In the genomic region with DNA sequence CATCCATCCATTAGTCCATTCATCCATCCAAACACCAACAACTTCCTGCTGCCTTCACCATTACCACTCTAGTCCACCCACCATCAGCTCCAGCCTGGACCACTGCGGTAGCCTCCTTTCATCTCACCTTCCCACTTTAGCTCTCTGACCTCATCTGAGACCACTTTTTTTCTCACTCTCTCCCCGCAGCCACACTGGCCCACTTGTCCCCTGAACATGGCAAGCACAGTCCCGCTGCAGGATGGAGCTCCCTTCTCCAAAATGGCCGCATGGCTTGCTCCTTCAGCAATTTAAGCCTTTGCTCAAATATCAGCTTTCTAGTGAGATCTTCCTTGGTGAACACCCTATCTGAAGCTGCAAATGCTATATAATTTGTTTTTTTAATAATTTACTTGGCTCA, we compare ENCODE assay signal across 18 cellular contexts. TPM values are rescaled to one million over a fixed set of nuclear protein-coding genes. Genes with fewer than 3 reads are reported as not detected.
DNase-seq lines count a peak whose midpoint lies in the region; TF ChIP-seq lines count a peak whose summit lies in the region.
"Had no signal": no experiment of that assay in that cellular context is flagged by ENCODE, and none has a peak within 500 bp of the region (broad histone marks: within the 10 kb centered on the region; RNA-seq: fewer than 3 reads in every experiment).

No MANE protein-coding gene starts in this region.

- BruUV-seq in A673 (replicated peaks; lab: Mats Ljungman, UMichigan), result no TSS peak

- TF ChIP-seq EP300 in suprapubic skin (IDR thresholded peaks at IDR 0.05), result no peak

- H3K4me3 ChIP-seq in suprapubic skin (no peak overlapping the region), A673 (ENCODE audit: low read depth, low read length, poor library complexity, severe bottlenecking) (no peak overlapping the region)

- H3K4me1 ChIP-seq in suprapubic skin (no peaks in the 10 kb centered on the region), A673 (ENCODE audit: insufficient read depth, low read length, poor library complexity, severe bottlenecking) (no peaks in the 10 kb centered on the region)

- peak; percentile 13 for DNase-seq in activated CD8-positive, alpha-beta memory T cell treated with anti-CD3 and anti-CD28 coated beads for 24 hours
- no peak for DNase-seq in activated CD8-positive, alpha-beta memory T cell treated with anti-CD3 and anti-CD28 coated beads, Interleukin-2, amount 50 U/mL, for 4 hours
- peak; percentile 4 for DNase-seq in GM10266 (ENCODE audit: extremely low spot score)
- peak; percentile 1 for DNase-seq in iPS-NIHi11 (ENCODE audit: low spot score)
- peak; percentile 46 to 66 for DNase-seq in suprapubic skin (ENCODE audit: low spot score in 2 of 2)
- DNase-seq in stimulated activated CD4-positive, alpha-beta T cell treated with anti-CD3 and anti-CD28 coated beads, Interleukin-1b, Interleukin-23, amount 100 ng/mL, for 48 hours, result no peak
- DNase-seq in A673 (ENCODE audit: low spot score), result no peak
- no peak for DNase-seq in midbrain (lab: John Stamatoyannopoulos, UW)
- DNase-seq: C1 segment of cervical spinal cord; CD8-positive, alpha-beta memory T cell; DMS79 treated with DMSO at 0.1 percent for 48 hours; MV-4-11; NCI-H187; NCI-H2107; NCI-H510A; SHP77 treated with DMSO at 0.1 percent for 48 hours had no signal

- WGBS in suprapubic skin, result 49% methylated on average over 4 of the region's 4 CpGs

- no peak for TF ChIP-seq CTCF in GM10266 (IDR thresholded peaks at IDR 0.05; ENCODE audit: control insufficient read depth, insufficient read depth, low read depth, missing control alignments)
- no peak for TF ChIP-seq CTCF in suprapubic skin (IDR thresholded peaks at IDR 0.05)
- TF ChIP-seq CTCF in A673 (conservative IDR thresholded peaks at IDR 0.05; ENCODE audit: low read depth, low read length), result no peak

- POLR2A ChIA-PET in A673 (lab: Charles Lee; ENCODE audit: low non-redundant PET), result no interaction called here

- intact Hi-C loops in A673 (cut with micrococcal nuclease; ENCODE audit: unreplicated experiment), result no loop called here

- no peak for TF ChIP-seq POLR2A in suprapubic skin (IDR thresholded peaks at IDR 0.05)

- H3K27ac ChIP-seq in suprapubic skin, result no peak overlapping the region
- H3K27ac ChIP-seq in A673 (ENCODE audit: low read depth, low read length, poor library complexity, severe bottlenecking), result no peak overlapping the region
- H3K27ac ChIP-seq: HL-60, KMS-11 had no signal

- H3K36me3 ChIP-seq in suprapubic skin (no peaks in the 10 kb centered on the region), A673 (ENCODE audit: insufficient read depth, low read length, poor library complexity, severe bottlenecking) (no peaks in the 10 kb centered on the region)

- no peaks in the 10 kb centered on the region for H3K27me3 ChIP-seq in suprapubic skin
- no peaks in the 10 kb centered on the region for H3K27me3 ChIP-seq in A673 (replicated peaks; ENCODE audit: insufficient read depth, low read depth, low read length, poor library complexity)

- H3K9me3 ChIP-seq in suprapubic skin (no peaks in the 10 kb centered on the region), A673 (ENCODE audit: low read depth, low read length, poor library complexity, severe bottlenecking) (no peaks in the 10 kb centered on the region)

- CTCF ChIA-PET in A673 (lab: Charles Lee), result no interaction called here

RNA-seq across cellular contexts. Expression of gene CSF1R, which starts 11.1 kb away (rescaled TPM):
- 10 to 100 TPM in 3 of 4 donors, 1 to 10 TPM in 1; 9.9 to 39.7 (median 19.7) TPM for total RNA-seq in suprapubic skin
- total RNA-seq in A673 (2021), result not detected in 2 replicates

Comparison
In these comparisons a context has a peak if more than half of its experiments do, and no peak if none do; other contexts are left out.
1. DNase-seq: peak in activated CD8-positive, alpha-beta memory T cell treated with anti-CD3 and anti-CD28 coated beads for 24 hours (single experiment), GM10266 (single experiment), iPS-NIHi11 (single experiment) and suprapubic skin (2 of 2); none in activated CD8-positive, alpha-beta memory T cell treated with anti-CD3 and anti-CD28 coated beads, Interleukin-2, amount 50 U/mL, for 4 hours (single experiment), stimulated activated CD4-positive, alpha-beta T cell treated with anti-CD3 and anti-CD28 coated beads, Interleukin-1b, Interleukin-23, amount 100 ng/mL, for 48 hours (single experiment), A673 (single experiment) and midbrain (single experiment).